11 cellular contexts compared by ENCODE assay signal in genomic region chr17:1460233-1460632, GRCh38. TPM values are rescaled to one million over a fixed set of nuclear protein-coding genes. Genes with fewer than 3 reads are reported as not detected.
DNase-seq lines count a peak whose midpoint lies in the region; ATAC-seq and TF ChIP-seq lines count a peak whose summit lies in the region.
"Had no signal": no experiment of that assay in that cellular context is flagged by ENCODE, and none has a peak within 500 bp of the region (broad histone marks: within the 10 kb centered on the region; RNA-seq: fewer than 3 reads in every experiment).

No MANE protein-coding gene starts in this region.

- intact Hi-C loops in transverse colon (cut with DNase I; ENCODE audit: low total_unique reads), result no loop called here

- H3K27ac ChIP-seq in layer of hippocampus (ENCODE audit: low read depth, low read length) (peak overlapping the region; percentile 12), transverse colon (peak overlapping the region; percentile 24 to 73 (median 63))

- peaks cover 0 to 2% (median under 1%) of the 10 kb centered on the region in 4 donors for H3K36me3 ChIP-seq in transverse colon

- peak; percentile 71 for DNase-seq in HK-2 (ENCODE audit: unreplicated experiment)
- peak; percentile 29 to 32 for DNase-seq in cardiac fibroblast (ENCODE audit: low read depth in 2 of 2)
- DNase-seq in transverse colon, result peak; percentile 81
- no peak for DNase-seq in NCI-H226
- DNase-seq: activated T-cell treated with anti-CD3 and anti-CD28 coated beads, Interleukin-2, amount 50 U/mL, for 48 hours; endodermal cell; midbrain had no signal

- no peaks in the 10 kb centered on the region for H3K27me3 ChIP-seq in layer of hippocampus (ENCODE audit: control insufficient read depth, insufficient read depth, low read length)
- H3K27me3 ChIP-seq in transverse colon, result no peaks in the 10 kb centered on the region

- no peak for TF ChIP-seq CTCF in cardiac fibroblast (IDR thresholded peaks at IDR 0.05; ENCODE audit: low read depth, low read length)
- TF ChIP-seq CTCF in transverse colon (IDR thresholded peaks at IDR 0.05), result no peak

- peaks cover 7 to 48% (median 12%) of the 10 kb centered on the region in 4 donors for H3K4me1 ChIP-seq in transverse colon

- in situ Hi-C loops in transverse colon (cut with MboI; ENCODE audit: low pct_ligation_motif_present in 1 of 4, low pct_unique_long_range_greater_than_20kb in 1 of 4, low sequenced_read_pairs in 3 of 4), result no loop called here

- TF ChIP-seq POLR2A in transverse colon (IDR thresholded peaks at IDR 0.05), result peak; percentile 16

- H3K9me3 ChIP-seq in transverse colon, result no peaks in the 10 kb centered on the region

- TF ChIP-seq EP300 in transverse colon (IDR thresholded peaks at IDR 0.05; ENCODE audit: low read depth), result no peak

- WGBS in transverse colon (ENCODE audit: low coverage in 1 of 2), 2 donors, result 36% methylated on average over 6 of the region's 6 CpGs; no CpG with 5 or more reads in 1 of the 2 donors

- no peak for ATAC-seq in HG02884 (IDR thresholded peaks at IDR 0.05; ENCODE audit: unreplicated experiment)
- ATAC-seq in GM18498 (IDR thresholded peaks at IDR 0.05; ENCODE audit: unreplicated experiment), result no peak
- no peak for ATAC-seq in GM19023 (IDR thresholded peaks at IDR 0.05; ENCODE audit: unreplicated experiment)

- H3K4me3 ChIP-seq in cardiac fibroblast (replicated peaks in 1 of 2; ENCODE audit: low read depth in 2 of 2, low read length in 2 of 2) (no peak overlapping the region), transverse colon (no peak overlapping the region)

RNA-seq across cellular contexts. Expression of gene CRK, which starts 4.2 kb away (rescaled TPM):
- total RNA-seq in transverse colon, result 10 to 100 TPM; 33.4 to 95.3 (median 63.4) TPM

RNA-seq across cellular contexts. Expression of gene MYO1C, which starts 32.3 kb away (rescaled TPM):
- total RNA-seq in transverse colon, result 100 to 1,000 TPM; 163 to 456 (median 219) TPM

RNA-seq across cellular contexts. Expression of gene INPP5K, which starts 56.2 kb away (rescaled TPM):
- total RNA-seq in transverse colon, result 100 to 1,000 TPM in 1 of 4 donors, 10 to 100 TPM in 3; 10.9 to 114 (median 81.9) TPM
